Comparison of ENCODE assay signal across 9 cellular contexts in the genomic region with DNA sequence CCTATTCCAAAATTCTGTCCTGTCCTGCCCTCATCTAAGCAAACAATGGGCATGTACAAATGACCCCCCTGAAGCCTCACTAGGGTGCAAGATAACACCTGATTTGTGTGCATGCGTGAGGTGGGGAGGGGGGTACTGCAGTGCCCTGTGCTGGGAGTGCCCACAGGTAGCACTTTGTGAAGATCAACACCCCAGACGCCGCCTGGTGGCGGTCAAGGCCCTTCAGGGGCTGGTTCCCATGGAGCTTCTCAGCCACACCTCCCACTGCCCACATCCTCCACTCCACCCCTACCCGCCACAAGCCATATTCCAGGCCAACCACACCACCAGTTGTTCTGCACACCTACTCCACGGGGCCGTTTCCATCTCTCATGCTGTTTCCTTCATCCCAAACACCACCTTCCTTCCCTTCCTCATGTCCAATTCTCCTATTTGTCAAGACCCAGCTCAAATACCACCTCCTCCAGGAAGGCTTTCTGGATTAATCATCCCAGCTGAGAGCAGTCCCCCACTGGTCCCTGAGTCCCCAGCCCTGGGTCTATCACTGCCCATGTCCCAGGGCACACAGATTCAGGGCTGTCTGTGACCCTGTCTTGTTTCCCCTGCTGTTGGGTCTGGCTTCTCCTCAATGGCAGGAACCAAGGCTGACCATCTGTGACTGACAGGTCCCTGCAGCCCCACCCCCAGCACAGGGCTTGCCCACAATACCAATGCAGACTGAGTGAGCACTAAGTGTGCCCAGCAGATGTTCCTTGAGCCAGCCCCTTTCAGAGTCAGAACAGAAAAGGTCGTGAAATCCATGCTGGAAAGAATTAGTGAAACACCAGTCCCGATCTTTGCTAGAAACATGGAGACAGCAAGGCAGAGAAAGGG.
DNase-seq lines count a peak whose midpoint lies in the region; ATAC-seq and TF ChIP-seq lines count a peak whose summit lies in the region.
"Had no signal": no experiment of that assay in that cellular context is flagged by ENCODE, and none has a peak within 500 bp of the region (broad histone marks: within the 10 kb centered on the region; RNA-seq: fewer than 3 reads in every experiment).

No MANE protein-coding gene starts in this region.

- H3K36me3 Mint-ChIP-seq in T-helper 2 cell treated with Interferon-gamma antibody and Interleukin-4, amounts not matched to agents 5 μg/mL and 100 μg/mL, for 36 hours (ENCODE audit: low read depth) = no peaks in the 10 kb centered on the region

- H3K27ac Mint-ChIP-seq in T-helper 2 cell treated with Interferon-gamma antibody and Interleukin-4, amounts not matched to agents 5 μg/mL and 100 μg/mL, for 36 hours = no peak overlapping the region

- peak; percentile 67 for TF ChIP-seq CTCF in GM12864 (IDR thresholded peaks at IDR 0.05; ENCODE audit: low read depth, low read length, missing control alignments)

- H3K4me3 ChIP-seq in GM12864 (ENCODE audit: low read depth, low read length) = no peak overlapping the region
- H3K4me3 ChIP-seq: SJSA1 had no signal

- H3K4me3 Mint-ChIP-seq in T-helper 2 cell treated with Interferon-gamma antibody and Interleukin-4, amounts not matched to agents 5 μg/mL and 100 μg/mL, for 36 hours = no peak overlapping the region

- H3K27me3 Mint-ChIP-seq in T-helper 2 cell treated with Interferon-gamma antibody and Interleukin-4, amounts not matched to agents 5 μg/mL and 100 μg/mL, for 36 hours (ENCODE audit: low read depth) = peaks cover 5% of the 10 kb centered on the region

- peaks cover 10% of the 10 kb centered on the region for H3K4me1 Mint-ChIP-seq in T-helper 2 cell treated with Interferon-gamma antibody and Interleukin-4, amounts not matched to agents 5 μg/mL and 100 μg/mL, for 36 hours (ENCODE audit: low read depth)

- ATAC-seq in HG02759 (IDR thresholded peaks at IDR 0.05; ENCODE audit: unreplicated experiment) = peak; percentile 34

- no peaks in the 10 kb centered on the region for H3K9me3 Mint-ChIP-seq in T-helper 2 cell treated with Interferon-gamma antibody and Interleukin-4, amounts not matched to agents 5 μg/mL and 100 μg/mL, for 36 hours

- DNase-seq in GM12864 (ENCODE audit: low read depth) (no peak), iPS-NIHi7 (ENCODE audit: extremely low spot score) (peak; percentile 91), NCI-H2171 (lab: John Stamatoyannopoulos, UW) (no peak), pons (ENCODE audit: low spot score) (no peak), anterior cingulate cortex (lab: John Stamatoyannopoulos, UW) (no peak), occipital lobe (lab: John Stamatoyannopoulos, UW) (no peak)
- peak; percentile 20 for DNase-seq in T-helper 2 cell treated with Interferon-gamma antibody and Interleukin-4, amounts not matched to agents 5 μg/mL and 100 μg/mL, for 36 hours (ENCODE audit: low spot score)

Comparison
In these comparisons a context has a peak if more than half of its experiments do, and no peak if none do; other contexts are left out.
1. DNase-seq: peak in T-helper 2 cell treated with Interferon-gamma antibody and Interleukin-4, amounts not matched to agents 5 μg/mL and 100 μg/mL, for 36 hours (single experiment) and iPS-NIHi7 (single experiment); none in GM12864 (single experiment), NCI-H2171 (single experiment), pons (single experiment), anterior cingulate cortex (0 of 58) and occipital lobe (single experiment).